In the genomic region with DNA sequence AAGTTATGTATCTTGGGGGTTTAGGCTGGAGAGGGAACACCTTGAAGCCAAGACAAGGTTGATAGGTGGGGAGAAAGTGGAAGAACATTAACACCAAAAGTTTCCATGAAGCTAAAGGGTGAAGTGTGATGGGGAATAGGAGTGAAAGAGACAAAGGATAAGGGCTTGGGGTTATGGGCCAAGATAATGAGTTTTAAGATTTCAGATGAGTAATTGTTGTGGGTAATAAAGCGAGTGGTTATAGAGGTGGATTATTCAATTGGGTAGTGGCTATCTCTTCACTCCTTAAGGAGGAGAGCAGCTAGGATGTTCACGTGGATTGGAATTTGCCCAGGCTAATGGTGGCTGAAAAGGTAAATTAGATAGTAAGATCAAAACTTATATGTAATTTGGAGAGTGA, we compare ENCODE assay signal across 23 cellular contexts. TPM values are rescaled to one million over a fixed set of nuclear protein-coding genes. Genes with fewer than 3 reads are reported as not detected.
DNase-seq lines count a peak whose midpoint lies in the region; ATAC-seq and TF ChIP-seq lines count a peak whose summit lies in the region.
"Had no signal": no experiment of that assay in that cellular context is flagged by ENCODE, and none has a peak within 500 bp of the region (broad histone marks: within the 10 kb centered on the region; RNA-seq: fewer than 3 reads in every experiment).

No MANE protein-coding gene starts in this region.

- no peak for TF ChIP-seq CTCF in CD4-positive, alpha-beta T cell (IDR thresholded peaks at IDR 0.05)

- H3K27ac ChIP-seq in CD4-positive, CD25-positive, alpha-beta regulatory T cell (ENCODE audit: insufficient read depth, low read length, poor library complexity, severe bottlenecking) = no peak overlapping the region
- H3K27ac ChIP-seq in CD4-positive, alpha-beta T cell (ENCODE audit: low read depth, low read length) = no peak overlapping the region
- H3K27ac ChIP-seq in mesenchymal stem cell (ENCODE audit: low read length, poor library complexity, severe bottlenecking) = no peak overlapping the region
- H3K27ac ChIP-seq in effector memory CD4-positive, alpha-beta T cell (ENCODE audit: insufficient read depth, low read length, poor library complexity, severe bottlenecking) = no peak overlapping the region
- H3K27ac ChIP-seq: coronary artery, heart left ventricle, neural progenitor cell, RWPE1, thyroid gland had no signal

- H3K4me2 ChIP-seq in mesenchymal stem cell (ENCODE audit: low read length, poor library complexity, severe bottlenecking) = no peak overlapping the region
- H3K4me2 ChIP-seq: neural progenitor cell had no signal

- peak overlapping the region; percentile 89 for H2AK5ac ChIP-seq in mesenchymal stem cell (ENCODE audit: low read length, severe bottlenecking)

- H2BK5ac ChIP-seq in mesenchymal stem cell (ENCODE audit: low read depth, low read length, poor library complexity, severe bottlenecking) = no peak overlapping the region

- CTCF ChIA-PET in CD4-positive, alpha-beta T cell (lab: Charles Lee) = no interaction called here

- no peak overlapping the region for H3K9ac ChIP-seq in mesenchymal stem cell (ENCODE audit: low read length)
- H3K9ac ChIP-seq: neural progenitor cell had no signal

- POLR2A ChIA-PET in CD4-positive, alpha-beta T cell (lab: Charles Lee) = interaction anchor here (1.2 to 1.7 kb wide), 2 partner anchors 93 to 162 kb away, joined by 3 to 9 read pairs; partner anchors contain the start of gene COX7A2L

- H2BK120ac ChIP-seq in mesenchymal stem cell (ENCODE audit: low read depth, low read length) = no peak overlapping the region

- peaks cover 48 to 84% (median 77%) of the 10 kb centered on the region in 4 donors for H3K4me1 Mint-ChIP-seq in CD4-positive, CD25-positive, alpha-beta regulatory T cell
- H3K4me1 Mint-ChIP-seq in CD4-positive, alpha-beta T cell (ENCODE audit: low read depth) = peaks cover 88% of the 10 kb centered on the region
- peaks cover 35% of the 10 kb centered on the region for H3K4me1 Mint-ChIP-seq in activated T-helper 17 cell treated with anti-CD3 and anti-CD28 coated beads, Interleukin-2, amount 50 U/mL, for 72 hours
- H3K4me1 Mint-ChIP-seq: neural progenitor cell had no signal

- H3K4me3 ChIP-seq in CD4-positive, CD25-positive, alpha-beta regulatory T cell (ENCODE audit: low read depth, low read length) = peak overlapping the region; percentile 37
- H3K4me3 ChIP-seq in mesenchymal stem cell (ENCODE audit: insufficient read depth in 1 of 2, low read depth in 1 of 2, low read length in 2 of 2) = no peak overlapping the region
- no peak overlapping the region for H3K4me3 ChIP-seq in effector memory CD4-positive, alpha-beta T cell (ENCODE audit: insufficient read depth, low read depth, low read length, poor library complexity, severe bottlenecking)
- H3K4me3 ChIP-seq: coronary artery, heart left ventricle, lung, neural progenitor cell, thyroid gland had no signal

- no peak overlapping the region for H2AFZ ChIP-seq in mesenchymal stem cell (ENCODE audit: low read depth, low read length)
- H2AFZ ChIP-seq: neural progenitor cell had no signal

- H4K91ac ChIP-seq in mesenchymal stem cell (ENCODE audit: low read length) = peak overlapping the region; percentile 27

- H3K27me3 Mint-ChIP-seq in CD4-positive, CD25-positive, alpha-beta regulatory T cell = no peaks in the 10 kb centered on the region
- H3K27me3 Mint-ChIP-seq in CD4-positive, alpha-beta T cell = no peaks in the 10 kb centered on the region
- H3K27me3 Mint-ChIP-seq in activated T-helper 17 cell treated with anti-CD3 and anti-CD28 coated beads, Interleukin-2, amount 50 U/mL, for 72 hours = no peaks in the 10 kb centered on the region
- H3K27me3 Mint-ChIP-seq: activated CD4-positive, alpha-beta T cell treated with anti-CD3 and anti-CD28 coated beads, Interleukin-2, amount 10 ng/mL, durations not matched to agents 7 days and 5 days had no signal

- peak overlapping the region; percentile 50 to 87 (median 75) for H3K27ac Mint-ChIP-seq in CD4-positive, CD25-positive, alpha-beta regulatory T cell
- H3K27ac Mint-ChIP-seq in CD4-positive, alpha-beta T cell = peak overlapping the region; percentile 4
- peak overlapping the region; percentile 53 for H3K27ac Mint-ChIP-seq in activated T-helper 17 cell treated with anti-CD3 and anti-CD28 coated beads, Interleukin-2, amount 50 U/mL, for 72 hours
- H3K27ac Mint-ChIP-seq: activated CD4-positive, alpha-beta T cell treated with anti-CD3 and anti-CD28 coated beads, Interleukin-2, amount 10 ng/mL, durations not matched to agents 7 days and 5 days; neural progenitor cell had no signal

- H3K4me1 ChIP-seq in CD4-positive, CD25-positive, alpha-beta regulatory T cell (ENCODE audit: control insufficient read depth, insufficient read depth, low read length, poor library complexity, severe bottlenecking) = peaks cover 69% of the 10 kb centered on the region
- peaks cover 3% of the 10 kb centered on the region for H3K4me1 ChIP-seq in mesenchymal stem cell (ENCODE audit: control insufficient read depth, insufficient read depth, low read depth, low read length)
- H3K4me1 ChIP-seq in effector memory CD4-positive, alpha-beta T cell (ENCODE audit: control insufficient read depth, insufficient read depth, low read length, poor library complexity, severe bottlenecking) = peaks cover 12% of the 10 kb centered on the region

- no peak overlapping the region for H3K14ac ChIP-seq in mesenchymal stem cell (ENCODE audit: low read length in 2 of 2)

- H3K36me3 ChIP-seq in CD4-positive, CD25-positive, alpha-beta regulatory T cell (ENCODE audit: control insufficient read depth, insufficient read depth, low read length) = peaks cover 5% of the 10 kb centered on the region
- no peaks in the 10 kb centered on the region for H3K36me3 ChIP-seq in mesenchymal stem cell (ENCODE audit: control insufficient read depth in 1 of 2, insufficient read depth in 2 of 2, low read depth in 1 of 2, low read length in 2 of 2)
- H3K36me3 ChIP-seq in effector memory CD4-positive, alpha-beta T cell (ENCODE audit: control insufficient read depth, insufficient read depth, low read length) = no peaks in the 10 kb centered on the region
- H3K36me3 ChIP-seq: heart left ventricle, neural progenitor cell, thyroid gland had no signal

- ATAC-seq in CD4-positive, CD25-positive, alpha-beta regulatory T cell (ENCODE audit: low read depth in 2 of 2) = no peak
- no peak for ATAC-seq in CD4-positive, alpha-beta T cell (ENCODE audit: poor library complexity)
- peak; percentile 85 for ATAC-seq in activated T-helper 17 cell treated with anti-CD3 and anti-CD28 coated beads, Interleukin-2, amount 50 U/mL, for 72 hours (replicated peaks)
- ATAC-seq in HG03432 (IDR thresholded peaks at IDR 0.05; ENCODE audit: unreplicated experiment) (no peak), GM19452 (IDR thresholded peaks at IDR 0.05; ENCODE audit: unreplicated experiment) (no peak), GM21526 (IDR thresholded peaks at IDR 0.05; ENCODE audit: low FRiP score, unreplicated experiment) (no peak)
- ATAC-seq: esophagus mucosa, heart left ventricle, right cardiac atrium had no signal

- no peak overlapping the region for H2BK12ac ChIP-seq in mesenchymal stem cell (ENCODE audit: low read length in 2 of 2)

- H3K4ac ChIP-seq in mesenchymal stem cell (ENCODE audit: low read depth in 1 of 2, low read length in 2 of 2) = no peak overlapping the region

- H3K36me3 Mint-ChIP-seq in CD4-positive, CD25-positive, alpha-beta regulatory T cell = peaks cover 22% of the 10 kb centered on the region
- peaks cover 24% of the 10 kb centered on the region for H3K36me3 Mint-ChIP-seq in CD4-positive, alpha-beta T cell (ENCODE audit: low read depth)
- H3K36me3 Mint-ChIP-seq in activated T-helper 17 cell treated with anti-CD3 and anti-CD28 coated beads, Interleukin-2, amount 50 U/mL, for 72 hours (ENCODE audit: low read depth) = peaks cover 6% of the 10 kb centered on the region

- peak overlapping the region in 1 of 2 experiments; percentile 11 for H3K18ac ChIP-seq in mesenchymal stem cell (ENCODE audit: low read depth in 1 of 2, low read length in 2 of 2)

- H3K4me3 Mint-ChIP-seq in CD4-positive, CD25-positive, alpha-beta regulatory T cell = peak overlapping the region in 3 of 4 donors; percentile 22 to 56 (median 51)
- H3K4me3 Mint-ChIP-seq in CD4-positive, alpha-beta T cell = no peak overlapping the region
- peak overlapping the region; percentile 42 for H3K4me3 Mint-ChIP-seq in activated T-helper 17 cell treated with anti-CD3 and anti-CD28 coated beads, Interleukin-2, amount 50 U/mL, for 72 hours
- H3K4me3 Mint-ChIP-seq: activated CD4-positive, alpha-beta T cell treated with anti-CD3 and anti-CD28 coated beads, Interleukin-2, amount 10 ng/mL, durations not matched to agents 7 days and 5 days; CD14-positive monocyte; neural progenitor cell had no signal

- intact Hi-C loops in CD4-positive, alpha-beta T cell (cut with DNase I, micrococcal nuclease) = loop anchor here (5.0 to 10.0 kb wide), 3 partner anchors 38 to 334 kb away; no protein-coding TSS in a partner anchor

- no peak overlapping the region for H3K23ac ChIP-seq in mesenchymal stem cell (ENCODE audit: low read length in 2 of 2)

- H4K8ac ChIP-seq in mesenchymal stem cell (ENCODE audit: low read length) = no peak overlapping the region

- 94% methylated on average over 2 of the region's 2 CpGs for WGBS in mesenchymal stem cell

- H3K79me1 ChIP-seq in mesenchymal stem cell (replicated peaks; ENCODE audit: low read length, poor library complexity, severe bottlenecking) = peaks cover 15% of the 10 kb centered on the region

- DNase-seq in CD4-positive, CD25-positive, alpha-beta regulatory T cell = no peak
- DNase-seq in CD4-positive, alpha-beta T cell = no peak
- no peak for DNase-seq in mesenchymal stem cell
- no peak for DNase-seq in effector memory CD4-positive, alpha-beta T cell
- DNase-seq: activated CD4-positive, alpha-beta T cell treated with anti-CD3 and anti-CD28 coated beads, Interleukin-2, amount 10 ng/mL, durations not matched to agents 7 days and 5 days; activated gamma-delta T cell; foreskin fibroblast; heart left ventricle; kidney glomerular epithelial cell; right cardiac atrium; stimulated activated CD4-positive, alpha-beta T cell treated with anti-CD3 and anti-CD28 coated beads, Interleukin-4, amount 100 ng/mL, for 1 hour; stimulated activated naive CD4-positive, alpha-beta T cell; thyroid gland had no signal

- H3K9me3 ChIP-seq in CD4-positive, CD25-positive, alpha-beta regulatory T cell (ENCODE audit: control insufficient read depth in 2 of 2, low read length in 2 of 2) = no peaks in the 10 kb centered on the region
- no peaks in the 10 kb centered on the region for H3K9me3 ChIP-seq in CD4-positive, alpha-beta T cell (ENCODE audit: control insufficient read depth, low read length)
- no peaks in the 10 kb centered on the region for H3K9me3 ChIP-seq in mesenchymal stem cell (ENCODE audit: control insufficient read depth, low read length)
- no peaks in the 10 kb centered on the region for H3K9me3 ChIP-seq in effector memory CD4-positive, alpha-beta T cell (ENCODE audit: control insufficient read depth, low read length)
- H3K9me3 ChIP-seq: heart left ventricle, thyroid gland had no signal

- no peaks in the 10 kb centered on the region for H3K9me3 Mint-ChIP-seq in CD4-positive, CD25-positive, alpha-beta regulatory T cell
- H3K9me3 Mint-ChIP-seq in CD4-positive, alpha-beta T cell = no peaks in the 10 kb centered on the region
- H3K9me3 Mint-ChIP-seq in activated T-helper 17 cell treated with anti-CD3 and anti-CD28 coated beads, Interleukin-2, amount 50 U/mL, for 72 hours = no peaks in the 10 kb centered on the region
- H3K9me3 Mint-ChIP-seq: activated CD4-positive, alpha-beta T cell treated with anti-CD3 and anti-CD28 coated beads, Interleukin-2, amount 10 ng/mL, durations not matched to agents 7 days and 5 days; CD14-positive monocyte had no signal

- H3K27me3 ChIP-seq in CD4-positive, CD25-positive, alpha-beta regulatory T cell (ENCODE audit: control insufficient read depth, insufficient read depth, low read length) = no peaks in the 10 kb centered on the region
- H3K27me3 ChIP-seq in CD4-positive, alpha-beta T cell (ENCODE audit: control insufficient read depth, insufficient read depth, low read length) = no peaks in the 10 kb centered on the region
- no peaks in the 10 kb centered on the region for H3K27me3 ChIP-seq in mesenchymal stem cell (ENCODE audit: control insufficient read depth in 1 of 2, insufficient read depth in 1 of 2, low read length in 2 of 2)
- H3K27me3 ChIP-seq in effector memory CD4-positive, alpha-beta T cell (replicated peaks; ENCODE audit: control insufficient read depth, insufficient read depth, low read length, poor library complexity, severe bottlenecking) = no peaks in the 10 kb centered on the region
- H3K27me3 ChIP-seq: heart left ventricle, neural progenitor cell, thyroid gland had no signal

- H2BK15ac ChIP-seq in mesenchymal stem cell (ENCODE audit: low read depth, poor library complexity, severe bottlenecking) = no peak overlapping the region

RNA-seq across cellular contexts. Expression of gene EML4, which starts 29.8 kb away (rescaled TPM):
- 293 TPM for total RNA-seq in CD4-positive, CD25-positive, alpha-beta regulatory T cell
- polyA plus RNA-seq in CD4-positive, CD25-positive, alpha-beta regulatory T cell = 10 to 100 TPM; 83.7 to 92.7 (median 89.7) TPM
- 100 to 1,000 TPM; 219 to 228 TPM for total RNA-seq in CD4-positive, alpha-beta T cell
- total RNA-seq in activated T-helper 17 cell treated with anti-CD3 and anti-CD28 coated beads, Interleukin-2, amount 50 U/mL, for 72 hours = 10 to 100 TPM; 69.9 to 93.7 TPM
- 24.9 TPM for polyA plus RNA-seq in mesenchymal stem cell (2013, experiment 1 of 2)
- 24.4 TPM for polyA plus RNA-seq in mesenchymal stem cell (2013, experiment 2 of 2)

Comparison
In these comparisons a context has a peak if more than half of its experiments do, and no peak if none do; other contexts are left out.
1. H3K27ac Mint-ChIP-seq: peak in every context shown above with its lines; median percentile 75 in CD4-positive, CD25-positive, alpha-beta regulatory T cell; 53 in activated T-helper 17 cell treated with anti-CD3 and anti-CD28 coated beads, Interleukin-2, amount 50 U/mL, for 72 hours; 4 in CD4-positive, alpha-beta T cell.